In genomic region chr10:110222896-110223675, GRCh38 we compare ENCODE assay signal across 15 cellular contexts. TPM values are rescaled to one million over a fixed set of nuclear protein-coding genes. Genes with fewer than 3 reads are reported as not detected.
A peak's percentile ranks its signal among the peaks of the same experiment; 100 is the strongest.
DNase-seq lines count a peak whose midpoint lies in the region; ATAC-seq and TF ChIP-seq lines count a peak whose summit lies in the region.
"Had no signal": no experiment of that assay in that cellular context is flagged by ENCODE, and none has a peak within 500 bp of the region (broad histone marks: within the 10 kb centered on the region; RNA-seq: fewer than 3 reads in every experiment).

No MANE protein-coding gene starts in this region.

- no peaks in the 10 kb centered on the region for H3K27me3 ChIP-seq in layer of hippocampus (ENCODE audit: control insufficient read depth, insufficient read depth, low read length)
- H3K27me3 ChIP-seq in thoracic aorta (replicated peaks; ENCODE audit: insufficient read depth) = no peaks in the 10 kb centered on the region
- H3K27me3 ChIP-seq in MG63 = no peaks in the 10 kb centered on the region
- H3K27me3 ChIP-seq: spleen had no signal

- H3K27ac Mint-ChIP-seq in activated naive CD4-positive, alpha-beta T cell treated with anti-CD3 and anti-CD28 coated beads for 36 hours = peak overlapping the region; percentile 73
- H3K27ac Mint-ChIP-seq in activated T-helper 1 cell treated with anti-CD3 and anti-CD28 coated beads, Interleukin-12 subunit alpha, Interleukin-12 subunit beta, Interleukin-2, Interleukin-4 antibody, amounts not matched to agents 30 ng/mL and 10 ng/mL and 1 ng/mL, durations not matched to agents 14 hours and 24 hours and 36 hours = peak overlapping the region; percentile 70
- H3K27ac Mint-ChIP-seq: neural progenitor cell had no signal

- no peak overlapping the region for H3K4me3 Mint-ChIP-seq in activated naive CD4-positive, alpha-beta T cell treated with anti-CD3 and anti-CD28 coated beads for 36 hours
- H3K4me3 Mint-ChIP-seq in activated T-helper 1 cell treated with anti-CD3 and anti-CD28 coated beads, Interleukin-12 subunit alpha, Interleukin-12 subunit beta, Interleukin-2, Interleukin-4 antibody, amounts not matched to agents 30 ng/mL and 10 ng/mL and 1 ng/mL, durations not matched to agents 14 hours and 24 hours and 36 hours = peak overlapping the region; percentile 9

- H3K9me3 ChIP-seq in thoracic aorta (no peaks in the 10 kb centered on the region), MG63 (no peaks in the 10 kb centered on the region)
- H3K9me3 ChIP-seq: spleen had no signal

- CTCF ChIA-PET in activated naive CD4-positive, alpha-beta T cell treated with anti-CD3 and anti-CD28 coated beads for 36 hours (lab: Charles Lee) = interaction anchor here (0.6 to 9.9 kb wide), 8 partner anchors 12 to 96 kb away, joined by 3 to 181 read pairs (median 4); partner anchors contain the start of gene MXI1

- no peak for TF ChIP-seq CTCF in thoracic aorta (IDR thresholded peaks at IDR 0.05)

- intact Hi-C loops in activated naive CD4-positive, alpha-beta T cell treated with anti-CD3 and anti-CD28 coated beads for 36 hours (cut with micrococcal nuclease) = loop anchor here (1.0 to 10.0 kb wide), 3 partner anchors 85 to 338 kb away; no protein-coding TSS in a partner anchor
- intact Hi-C loops in activated T-helper 1 cell treated with anti-CD3 and anti-CD28 coated beads, Interleukin-12 subunit alpha, Interleukin-12 subunit beta, Interleukin-2, Interleukin-4 antibody, amounts not matched to agents 30 ng/mL and 10 ng/mL and 1 ng/mL, durations not matched to agents 14 hours and 24 hours and 36 hours (cut with micrococcal nuclease) = loop anchor here (1.0 to 10.0 kb wide), 3 partner anchors 12 to 642 kb away; no protein-coding TSS in a partner anchor

- no peak for DNase-seq in activated naive CD4-positive, alpha-beta T cell treated with anti-CD3 and anti-CD28 coated beads for 36 hours
- DNase-seq in activated naive CD4-positive, alpha-beta T cell treated with Interleukin-2 at 50 U/mL for 16 hours = no peak
- DNase-seq in activated T-helper 1 cell treated with anti-CD3 and anti-CD28 coated beads, Interleukin-12 subunit alpha, Interleukin-12 subunit beta, Interleukin-2, Interleukin-4 antibody, amounts not matched to agents 30 ng/mL and 10 ng/mL and 1 ng/mL, durations not matched to agents 14 hours and 24 hours and 36 hours (ENCODE audit: low spot score) = no peak
- DNase-seq in thoracic aorta (ENCODE audit: low spot score) = no peak
- DNase-seq in SIG-M5 (lab: John Stamatoyannopoulos, UW) = no peak
- no peak for DNase-seq in MG63
- DNase-seq: ACHN, anterior cingulate cortex, H9, NCI-H1092 treated with DMSO at 0.1 percent for 48 hours, NCI-H2171, spleen had no signal

- H3K27ac ChIP-seq in layer of hippocampus (ENCODE audit: low read depth, low read length) = peak overlapping the region; percentile 92
- H3K27ac ChIP-seq in thoracic aorta = peak overlapping the region; percentile 75 to 88
- H3K27ac ChIP-seq: neural progenitor cell had no signal

- H3K4me1 ChIP-seq in thoracic aorta (ENCODE audit: control insufficient read depth in 1 of 2, low read depth in 2 of 2) = peaks cover 32 to 50% of the 10 kb centered on the region in 2 donors

- ATAC-seq in thoracic aorta (ENCODE audit: insufficient number of reproducible peaks, low FRiP score, low read depth) (no peak), HG02840 (IDR thresholded peaks at IDR 0.05; ENCODE audit: low FRiP score, unreplicated experiment) (no peak)

- H3K27me3 Mint-ChIP-seq in activated naive CD4-positive, alpha-beta T cell treated with anti-CD3 and anti-CD28 coated beads for 36 hours (ENCODE audit: low read depth) = no peaks in the 10 kb centered on the region
- H3K27me3 Mint-ChIP-seq in activated T-helper 1 cell treated with anti-CD3 and anti-CD28 coated beads, Interleukin-12 subunit alpha, Interleukin-12 subunit beta, Interleukin-2, Interleukin-4 antibody, amounts not matched to agents 30 ng/mL and 10 ng/mL and 1 ng/mL, durations not matched to agents 14 hours and 24 hours and 36 hours (ENCODE audit: insufficient read depth) = no peaks in the 10 kb centered on the region

- no peaks in the 10 kb centered on the region for H3K36me3 Mint-ChIP-seq in activated naive CD4-positive, alpha-beta T cell treated with anti-CD3 and anti-CD28 coated beads for 36 hours (ENCODE audit: low read depth)
- H3K36me3 Mint-ChIP-seq in activated T-helper 1 cell treated with anti-CD3 and anti-CD28 coated beads, Interleukin-12 subunit alpha, Interleukin-12 subunit beta, Interleukin-2, Interleukin-4 antibody, amounts not matched to agents 30 ng/mL and 10 ng/mL and 1 ng/mL, durations not matched to agents 14 hours and 24 hours and 36 hours (ENCODE audit: low read depth) = peaks cover 9% of the 10 kb centered on the region
- H3K36me3 Mint-ChIP-seq: neural progenitor cell had no signal

- H3K4me1 Mint-ChIP-seq in activated naive CD4-positive, alpha-beta T cell treated with anti-CD3 and anti-CD28 coated beads for 36 hours (ENCODE audit: low read depth) = peaks cover 56% of the 10 kb centered on the region
- H3K4me1 Mint-ChIP-seq in activated T-helper 1 cell treated with anti-CD3 and anti-CD28 coated beads, Interleukin-12 subunit alpha, Interleukin-12 subunit beta, Interleukin-2, Interleukin-4 antibody, amounts not matched to agents 30 ng/mL and 10 ng/mL and 1 ng/mL, durations not matched to agents 14 hours and 24 hours and 36 hours (ENCODE audit: low read depth) = peaks cover 65% of the 10 kb centered on the region

- H3K4me3 ChIP-seq in thoracic aorta = no peak overlapping the region
- H3K4me3 ChIP-seq in MG63 = no peak overlapping the region
- H3K4me3 ChIP-seq: neural progenitor cell, spleen had no signal

- H3K36me3 ChIP-seq in thoracic aorta (no peaks in the 10 kb centered on the region), MG63 (no peaks in the 10 kb centered on the region)
- H3K36me3 ChIP-seq: neural progenitor cell had no signal

- no peaks in the 10 kb centered on the region for H3K9me3 Mint-ChIP-seq in activated naive CD4-positive, alpha-beta T cell treated with anti-CD3 and anti-CD28 coated beads for 36 hours
- H3K9me3 Mint-ChIP-seq in activated T-helper 1 cell treated with anti-CD3 and anti-CD28 coated beads, Interleukin-12 subunit alpha, Interleukin-12 subunit beta, Interleukin-2, Interleukin-4 antibody, amounts not matched to agents 30 ng/mL and 10 ng/mL and 1 ng/mL, durations not matched to agents 14 hours and 24 hours and 36 hours = no peaks in the 10 kb centered on the region
- H3K9me3 Mint-ChIP-seq: H9, neural progenitor cell had no signal

RNA-seq across cellular contexts. Expression of gene MXI1, which starts 15.7 kb away (rescaled TPM):
- total RNA-seq in activated naive CD4-positive, alpha-beta T cell treated with anti-CD3 and anti-CD28 coated beads for 36 hours = 10 to 100 TPM; 24.4 to 27.5 TPM
- total RNA-seq in activated T-helper 1 cell treated with anti-CD3 and anti-CD28 coated beads, Interleukin-12 subunit alpha, Interleukin-12 subunit beta, Interleukin-2, Interleukin-4 antibody, amounts not matched to agents 30 ng/mL and 10 ng/mL and 1 ng/mL, durations not matched to agents 14 hours and 24 hours and 36 hours = 14.7 and 15.1 TPM in 2 replicates
- total RNA-seq in thoracic aorta = 10 to 100 TPM; 87.7 to 92.8 TPM
- 13.0 and 15.7 TPM in 2 replicates for total RNA-seq in MG63 (2014; rRNA removed; shearing (Covaris generic); ENCODE audit: low replicate concordance)
